Comparison of ENCODE assay signal across 8 cellular contexts in genomic region chr16:75420987-75421819, GRCh38. TPM values are rescaled to one million over a fixed set of nuclear protein-coding genes. Genes with fewer than 3 reads are reported as not detected.
DNase-seq lines count a peak whose midpoint lies in the region; ATAC-seq and TF ChIP-seq lines count a peak whose summit lies in the region.

No MANE protein-coding gene starts in this region.

- no peaks in the 10 kb centered on the region for H3K9me3 Mint-ChIP-seq in activated T-helper 1 cell treated with anti-CD3 and anti-CD28 coated beads, Interleukin-12 subunit alpha, Interleukin-12 subunit beta, Interleukin-2, Interleukin-4 antibody, amounts not matched to agents 30 ng/mL and 10 ng/mL and 1 ng/mL, durations not matched to agents 14 hours and 24 hours and 36 hours

- POLR2A ChIA-PET in PC-3 (lab: Charles Lee; ENCODE audit: unreplicated experiment), result no interaction called here

- peaks cover 79% of the 10 kb centered on the region for H3K79me2 ChIP-seq in PC-3 (ENCODE audit: low read length)

- DNase-seq in activated T-helper 1 cell treated with anti-CD3 and anti-CD28 coated beads, Interleukin-12 subunit alpha, Interleukin-12 subunit beta, Interleukin-2, Interleukin-4 antibody, amounts not matched to agents 30 ng/mL and 10 ng/mL and 1 ng/mL, durations not matched to agents 14 hours and 24 hours and 36 hours (ENCODE audit: low spot score), result no peak
- peak; percentile 92 for DNase-seq in cardiac septum (ENCODE audit: low spot score)
- DNase-seq in psoas muscle, result peak; percentile 66 to 80
- DNase-seq in PC-3, result no peak

- H3K27me3 Mint-ChIP-seq in activated T-helper 1 cell treated with anti-CD3 and anti-CD28 coated beads, Interleukin-12 subunit alpha, Interleukin-12 subunit beta, Interleukin-2, Interleukin-4 antibody, amounts not matched to agents 30 ng/mL and 10 ng/mL and 1 ng/mL, durations not matched to agents 14 hours and 24 hours and 36 hours (ENCODE audit: insufficient read depth), result no peaks in the 10 kb centered on the region

- ATAC-seq in GM19455 (IDR thresholded peaks at IDR 0.05; ENCODE audit: unreplicated experiment) (peak; percentile 79), psoas muscle (peak in 1 of 4 donors; percentile 49), PC-3 (no peak), HG03469 (IDR thresholded peaks at IDR 0.05; ENCODE audit: unreplicated experiment) (no peak)

- peaks cover 20% of the 10 kb centered on the region for H3K4me1 Mint-ChIP-seq in activated T-helper 1 cell treated with anti-CD3 and anti-CD28 coated beads, Interleukin-12 subunit alpha, Interleukin-12 subunit beta, Interleukin-2, Interleukin-4 antibody, amounts not matched to agents 30 ng/mL and 10 ng/mL and 1 ng/mL, durations not matched to agents 14 hours and 24 hours and 36 hours (ENCODE audit: low read depth)

- H3K4me1 ChIP-seq in BLaER1, result peaks cover 28% of the 10 kb centered on the region
- peaks cover 20% of the 10 kb centered on the region for H3K4me1 ChIP-seq in HUES6 (ENCODE audit: control insufficient read depth, insufficient read depth, low read length)
- peaks cover 5% of the 10 kb centered on the region for H3K4me1 ChIP-seq in psoas muscle
- no peaks in the 10 kb centered on the region for H3K4me1 ChIP-seq in PC-3 (ENCODE audit: insufficient read depth, low read length)

- H3K9me3 ChIP-seq in BLaER1, result 0 out of 2 replicates have a peak, but pooled peaks cover 5% of the 10 kb centered on the region
- no peaks in the 10 kb centered on the region for H3K9me3 ChIP-seq in HUES6 (ENCODE audit: control insufficient read depth, insufficient read depth, low read depth, low read length)
- no peaks in the 10 kb centered on the region for H3K9me3 ChIP-seq in psoas muscle
- no peaks in the 10 kb centered on the region for H3K9me3 ChIP-seq in PC-3 (ENCODE audit: low read length)

- H3K4me3 Mint-ChIP-seq in activated T-helper 1 cell treated with anti-CD3 and anti-CD28 coated beads, Interleukin-12 subunit alpha, Interleukin-12 subunit beta, Interleukin-2, Interleukin-4 antibody, amounts not matched to agents 30 ng/mL and 10 ng/mL and 1 ng/mL, durations not matched to agents 14 hours and 24 hours and 36 hours, result no peak overlapping the region

- H2AFZ ChIP-seq in PC-3 (ENCODE audit: low read length), result no peak overlapping the region

- CTCF ChIA-PET in PC-3 (lab: Charles Lee), result no interaction called here

- H3K27me3 ChIP-seq in BLaER1 (no peaks in the 10 kb centered on the region), HUES6 (ENCODE audit: control insufficient read depth, insufficient read depth, low read length) (no peaks in the 10 kb centered on the region), psoas muscle (ENCODE audit: insufficient read depth in 3 of 3, low read length in 2 of 3) (no peaks in the 10 kb centered on the region), PC-3 (ENCODE audit: low read length) (no peaks in the 10 kb centered on the region)

- H3K36me3 ChIP-seq in BLaER1 (peaks cover 9% of the 10 kb centered on the region), HUES6 (ENCODE audit: control insufficient read depth, insufficient read depth, low read length) (no peaks in the 10 kb centered on the region), psoas muscle (ENCODE audit: insufficient read depth in 1 of 2, low read depth in 1 of 2) (no peaks in the 10 kb centered on the region), PC-3 (ENCODE audit: low read depth, low read length) (no peaks in the 10 kb centered on the region; the same call in 1 of the 2 replicates)

- H4K20me1 ChIP-seq in BLaER1 (peaks cover 36% of the 10 kb centered on the region; the same call in 1 of the 2 replicates), PC-3 (ENCODE audit: low read length) (no peaks in the 10 kb centered on the region)

- H3K36me3 Mint-ChIP-seq in activated T-helper 1 cell treated with anti-CD3 and anti-CD28 coated beads, Interleukin-12 subunit alpha, Interleukin-12 subunit beta, Interleukin-2, Interleukin-4 antibody, amounts not matched to agents 30 ng/mL and 10 ng/mL and 1 ng/mL, durations not matched to agents 14 hours and 24 hours and 36 hours (ENCODE audit: low read depth), result no peaks in the 10 kb centered on the region

- intact Hi-C loops in activated T-helper 1 cell treated with anti-CD3 and anti-CD28 coated beads, Interleukin-12 subunit alpha, Interleukin-12 subunit beta, Interleukin-2, Interleukin-4 antibody, amounts not matched to agents 30 ng/mL and 10 ng/mL and 1 ng/mL, durations not matched to agents 14 hours and 24 hours and 36 hours (cut with micrococcal nuclease), result no loop called here
- intact Hi-C loops in cardiac septum (cut with DNase I) (no loop called here), psoas muscle (cut with DNase I) (no loop called here), PC-3 (cut with micrococcal nuclease) (no loop called here)

- H3K4me2 ChIP-seq in BLaER1 (peak overlapping the region; percentile 88), PC-3 (ENCODE audit: low read length) (no peak overlapping the region)

- H3K27ac ChIP-seq in BLaER1 (0 out of 2 replicates have a peak overlapping the region, but pooled peaks have one; percentile 2), HUES6 (ENCODE audit: low read depth, low read length) (peak overlapping the region; percentile 53; the same call in 1 of the 2 replicates), psoas muscle (no peak overlapping the region), PC-3 (ENCODE audit: low read length) (no peak overlapping the region)

- H3F3A ChIP-seq in PC-3 (ENCODE audit: low read length, unreplicated experiment), result no peaks in the 10 kb centered on the region

- H3K27ac Mint-ChIP-seq in activated T-helper 1 cell treated with anti-CD3 and anti-CD28 coated beads, Interleukin-12 subunit alpha, Interleukin-12 subunit beta, Interleukin-2, Interleukin-4 antibody, amounts not matched to agents 30 ng/mL and 10 ng/mL and 1 ng/mL, durations not matched to agents 14 hours and 24 hours and 36 hours, result peak overlapping the region; percentile 50

- TF ChIP-seq CTCF in psoas muscle (IDR thresholded peaks at IDR 0.05) (no peak), PC-3 (conservative IDR thresholded peaks at IDR 0.05; ENCODE audit: low read depth, low read length) (no peak)

- H3K4me3 ChIP-seq in BLaER1 (peak overlapping the region; percentile 41), HUES6 (ENCODE audit: low read depth, low read length) (0 out of 2 replicates have a peak overlapping the region, but pooled peaks have one; percentile 20), psoas muscle (no peak overlapping the region), PC-3 (ENCODE audit: low read length) (no peak overlapping the region)

- H3K9ac ChIP-seq in BLaER1, result no peak overlapping the region
- no peak overlapping the region for H3K9ac ChIP-seq in HUES6 (ENCODE audit: low read length)
- H3K9ac ChIP-seq in PC-3 (ENCODE audit: low read length), result no peak overlapping the region

- WGBS in psoas muscle, 3 donors, result 53 to 58% (median 58%) methylated on average over 8 of the region's 8 CpGs

- no peaks in the 10 kb centered on the region for H3K9me2 ChIP-seq in PC-3 (replicated peaks; ENCODE audit: low read length)

- no TSS peak for BruUV-seq in PC-3 (replicated peaks; lab: Mats Ljungman, UMichigan)

RNA-seq across cellular contexts. Expression of gene CFDP1, which starts 12.1 kb away (rescaled TPM):
- 35.4 TPM in 2 replicates for total RNA-seq in activated T-helper 1 cell treated with anti-CD3 and anti-CD28 coated beads, Interleukin-12 subunit alpha, Interleukin-12 subunit beta, Interleukin-2, Interleukin-4 antibody, amounts not matched to agents 30 ng/mL and 10 ng/mL and 1 ng/mL, durations not matched to agents 14 hours and 24 hours and 36 hours
- total RNA-seq in cardiac septum, result 24.6 TPM
- 10 to 100 TPM; 16.6 to 21.9 (median 19.6) TPM for total RNA-seq in psoas muscle
- 10 to 100 TPM; 37.6 to 78.2 (median 39.2) TPM for polyA plus RNA-seq in psoas muscle
- 27.3 and 32.1 TPM in 2 replicates for total RNA-seq in PC-3 (2014; rRNA removed)

RNA-seq across cellular contexts. Expression of gene TMEM170A, which starts 43.3 kb away (rescaled TPM):
- total RNA-seq in activated T-helper 1 cell treated with anti-CD3 and anti-CD28 coated beads, Interleukin-12 subunit alpha, Interleukin-12 subunit beta, Interleukin-2, Interleukin-4 antibody, amounts not matched to agents 30 ng/mL and 10 ng/mL and 1 ng/mL, durations not matched to agents 14 hours and 24 hours and 36 hours, result 42.1 and 42.7 TPM in 2 replicates
- total RNA-seq in cardiac septum (10.4 TPM), psoas muscle (1 to 10 TPM; 5.9 to 7.9 (median 7.0) TPM), PC-3 (2014; rRNA removed) (10.1 and 18.6 TPM in 2 replicates)
- 1 to 10 TPM; 3.1 to 9.5 (median 9.2) TPM for polyA plus RNA-seq in psoas muscle

Comparison
In these comparisons a context has a peak if more than half of its experiments do, and no peak if none do; other contexts are left out.
1. H3K27ac ChIP-seq: peak in BLaER1 (single experiment) and HUES6 (single experiment); none in psoas muscle (single experiment) and PC-3 (single experiment).
2. H3K4me3 ChIP-seq: peak in BLaER1 (single experiment) and HUES6 (single experiment); none in psoas muscle (single experiment) and PC-3 (single experiment).
3. DNase-seq: peak in cardiac septum (single experiment) and psoas muscle (2 of 2); none in activated T-helper 1 cell treated with anti-CD3 and anti-CD28 coated beads, Interleukin-12 subunit alpha, Interleukin-12 subunit beta, Interleukin-2, Interleukin-4 antibody, amounts not matched to agents 30 ng/mL and 10 ng/mL and 1 ng/mL, durations not matched to agents 14 hours and 24 hours and 36 hours (single experiment) and PC-3 (single experiment).